Comparison of ENCODE assay signal across 24 cellular contexts in the genomic region with DNA sequence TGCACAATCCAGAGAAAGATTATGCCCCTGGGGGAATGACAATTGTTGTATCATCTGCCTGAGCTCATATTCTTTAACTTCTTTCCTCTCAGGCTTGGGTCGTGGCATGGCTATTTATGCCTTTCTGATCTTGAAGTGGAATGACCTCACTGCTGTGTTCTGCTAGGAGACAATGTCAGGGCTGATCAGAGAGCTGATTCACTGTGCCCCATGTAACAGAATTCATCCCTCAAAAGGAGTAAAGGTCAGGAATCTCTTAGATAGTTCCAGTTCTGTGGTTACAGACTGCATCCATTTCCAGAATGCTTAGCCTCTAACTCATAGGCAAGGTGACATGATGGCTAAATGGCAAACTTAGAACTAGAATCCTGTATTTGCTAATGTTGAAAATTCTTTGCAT.
DNase-seq lines count a peak whose midpoint lies in the region; ATAC-seq and TF ChIP-seq lines count a peak whose summit lies in the region.
"Had no signal": no experiment of that assay in that cellular context is flagged by ENCODE, and none has a peak within 500 bp of the region (broad histone marks: within the 10 kb centered on the region; RNA-seq: fewer than 3 reads in every experiment).

No MANE protein-coding gene starts in this region.

- TF ChIP-seq CTCF in VCaP (conservative IDR thresholded peaks at IDR 0.05) = no peak

- DNase-seq in ACHN = peak; percentile 49
- DNase-seq in HS-5 (ENCODE audit: low read depth) = peak; percentile 78
- DNase-seq in islet precursor cell = peak; percentile 57
- DNase-seq in NOMO-1 treated with dmso at 0.1 percent for 144 hours (lab: John Stamatoyannopoulos, UW; ENCODE audit: unreplicated experiment) = no peak
- DNase-seq: activated CD4-positive, alpha-beta T cell treated with anti-CD3 and anti-CD28 coated beads for 36 hours; activated effector memory CD4-positive, alpha-beta T cell treated with Interleukin-2 at 50 U/mL for 16 hours; anterior cingulate cortex; C1 segment of cervical spinal cord; Calu3; GOT3; heart left ventricle; NCI-H1105 treated with DMSO at 0.1 percent for 48 hours; NCI-H2029 treated with DMSO at 0.1 percent for 48 hours; NCI-H748 treated with DMSO at 0.1 percent for 48 hours; nephron progenitor cell; ovary; retina; SK-N-SH; small intestine; T-helper 2 cell had no signal

- in situ Hi-C loops in ACHN (cut with HindIII; ENCODE audit: low pct_ligation_motif_present, low pct_unique_long_range_greater_than_20kb, low sequenced_read_pairs) = no loop called here

- ATAC-seq in GM21529 (IDR thresholded peaks at IDR 0.05; ENCODE audit: unreplicated experiment) = no peak
- ATAC-seq in HG03520 (IDR thresholded peaks at IDR 0.05; ENCODE audit: unreplicated experiment) = no peak
- ATAC-seq: activated CD4-positive, alpha-beta T cell treated with anti-CD3 and anti-CD28 coated beads for 36 hours; heart left ventricle had no signal

- peak overlapping the region; percentile 56 for H3K27ac ChIP-seq in VCaP
- H3K27ac ChIP-seq: heart left ventricle, ovary, thoracic aorta had no signal
